ENCODE assay signal across 8 cellular contexts in the genomic region with DNA sequence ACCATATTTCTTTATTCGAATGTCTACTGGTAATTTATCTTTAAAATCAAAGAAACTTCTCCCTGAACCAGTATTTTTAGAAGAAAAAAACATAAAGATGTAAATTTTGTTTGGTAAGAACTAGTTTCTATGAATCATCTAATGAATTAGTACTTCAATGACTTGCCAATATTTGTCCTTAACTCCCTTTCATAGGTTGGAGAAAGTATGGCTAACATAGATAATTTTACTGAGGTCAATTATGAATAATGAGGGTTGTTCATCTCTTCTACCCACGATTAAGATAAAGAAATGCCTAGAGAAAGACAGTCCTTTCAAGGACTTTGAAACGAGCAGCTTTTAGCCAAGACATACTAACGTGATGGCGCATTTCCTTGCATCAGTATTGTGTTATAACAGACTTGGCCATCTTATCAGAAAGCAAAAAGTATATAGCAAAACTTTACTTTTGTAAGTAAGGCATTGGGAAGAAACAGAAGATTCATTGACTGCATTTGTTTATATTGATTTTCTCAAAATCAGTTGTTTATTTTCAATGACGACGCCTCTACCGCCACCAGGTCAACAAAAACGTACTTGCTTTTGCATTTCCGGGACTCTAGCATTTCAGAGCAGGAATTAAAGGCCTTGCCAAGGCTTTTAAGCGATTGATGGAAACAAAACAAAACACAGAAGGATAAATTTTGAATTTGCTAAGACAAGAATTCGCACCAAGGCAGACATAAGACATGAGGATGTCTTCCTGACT. TPM values are rescaled to one million over a fixed set of nuclear protein-coding genes. Genes with fewer than 3 reads are reported as not detected.
A peak's percentile ranks its signal among the peaks of the same experiment; 100 is the strongest.
DNase-seq lines count a peak whose midpoint lies in the region; ATAC-seq and TF ChIP-seq lines count a peak whose summit lies in the region.

No MANE protein-coding gene starts in this region.

- no peaks in the 10 kb centered on the region for H3K9me3 ChIP-seq in cardiac muscle cell (ENCODE audit: low read depth)

- no peaks in the 10 kb centered on the region for H3K27me3 ChIP-seq in cardiac muscle cell

- no peaks in the 10 kb centered on the region for H3K36me3 Mint-ChIP-seq in osteocyte (ENCODE audit: unreplicated experiment)

- no peaks in the 10 kb centered on the region for H3K36me3 ChIP-seq in cardiac muscle cell

- no peaks in the 10 kb centered on the region for H3K27me3 Mint-ChIP-seq in osteocyte (ENCODE audit: unreplicated experiment)

- no peaks in the 10 kb centered on the region for H3K9me3 Mint-ChIP-seq in osteocyte (ENCODE audit: unreplicated experiment)

- H3K4me1 Mint-ChIP-seq in osteocyte (ENCODE audit: unreplicated experiment), result peaks cover 48% of the 10 kb centered on the region

- peak overlapping the region; percentile 93 for H3K27ac Mint-ChIP-seq in osteocyte (ENCODE audit: unreplicated experiment)

- DNase-seq in cardiac muscle cell (ENCODE audit: low read depth in 1 of 2, low spot score in 1 of 2), result peak in 1 of 2 donors; percentile 61
- no peak for DNase-seq in Right ventricle myocardium superior
- peak; percentile 15 for DNase-seq in RPMI8226
- DNase-seq in epithelial cell of esophagus (ENCODE audit: low read depth), result no peak
- DNase-seq in osteocyte (ENCODE audit: extremely low spot score, unreplicated experiment), result no peak
- DNase-seq in GDM1 (lab: John Stamatoyannopoulos, UW), result no peak

- no peaks in the 10 kb centered on the region for H3K4me1 ChIP-seq in cardiac muscle cell (ENCODE audit: low read depth)

- H3K27ac ChIP-seq in cardiac muscle cell, result no peak overlapping the region

- intact Hi-C loops in Right ventricle myocardium superior (cut with DNase I), result no loop called here

- TF ChIP-seq CTCF in cardiac muscle cell (IDR thresholded peaks at IDR 0.05; ENCODE audit: low read depth, low read length) (no peak), epithelial cell of esophagus (IDR thresholded peaks at IDR 0.05; ENCODE audit: insufficient read depth, low read depth, low read length, missing control alignments) (no peak), osteocyte (IDR thresholded peaks at IDR 0.05) (no peak)

- peak overlapping the region; percentile 84 for H3K4me3 Mint-ChIP-seq in osteocyte (ENCODE audit: unreplicated experiment)

- peak overlapping the region; percentile 34 for H3K4me3 ChIP-seq in cardiac muscle cell
- peak overlapping the region; percentile 67 for H3K4me3 ChIP-seq in epithelial cell of esophagus (ENCODE audit: low read length)

- no peak for ATAC-seq in Right ventricle myocardium superior (ENCODE audit: poor library complexity)
- ATAC-seq in HG02938 (IDR thresholded peaks at IDR 0.05; ENCODE audit: unreplicated experiment), result peak; percentile 15
- ATAC-seq in GM18873 (IDR thresholded peaks at IDR 0.05; ENCODE audit: low FRiP score, unreplicated experiment), result no peak

RNA-seq across cellular contexts. Expression of a gene that starts 1.0 kb away (rescaled TPM):
- 0.39 and 1.4 TPM in 2 replicates for total RNA-seq in cardiac muscle cell
- polyA plus RNA-seq in cardiac muscle cell, result 0.10 and 1.4 TPM in 2 replicates
- 1.6 TPM for total RNA-seq in Right ventricle myocardium superior
- 5.0 and 6.9 TPM in 2 replicates for total RNA-seq in osteocyte

RNA-seq across cellular contexts. Expression of a gene that starts 28.8 kb away (rescaled TPM):
- total RNA-seq in cardiac muscle cell, result 0.24 TPM in 1 of 2 replicates, not detected in the other
- 0.18 and 1.2 TPM in 2 replicates for polyA plus RNA-seq in cardiac muscle cell
- total RNA-seq in Right ventricle myocardium superior, result 3.6 TPM
- total RNA-seq in osteocyte, result 16.2 and 17.2 TPM in 2 replicates
